ENCODE assay signal across 19 cellular contexts in the genomic region with DNA sequence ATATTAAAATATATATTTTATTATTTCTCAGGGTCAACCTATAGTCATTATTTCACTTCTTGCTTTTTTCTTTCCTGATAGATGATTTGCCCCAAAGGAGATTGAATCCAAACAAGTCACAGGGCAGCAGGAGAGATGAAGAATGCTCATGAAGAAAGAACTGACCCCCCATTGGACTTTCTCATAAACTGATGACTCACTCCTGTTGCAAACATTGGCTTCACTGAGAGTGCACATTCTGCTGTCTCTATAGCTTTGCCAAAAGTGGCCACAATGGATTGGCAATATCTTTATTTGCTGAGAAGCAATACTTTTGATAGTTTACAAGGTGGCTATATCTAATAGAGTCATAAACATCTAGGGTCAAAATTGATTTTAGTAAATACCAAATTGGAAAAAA. TPM values are rescaled to one million over a fixed set of nuclear protein-coding genes. Genes with fewer than 3 reads are reported as not detected.
DNase-seq lines count a peak whose midpoint lies in the region; ATAC-seq and TF ChIP-seq lines count a peak whose summit lies in the region.
"Had no signal": no experiment of that assay in that cellular context is flagged by ENCODE, and none has a peak within 500 bp of the region (broad histone marks: within the 10 kb centered on the region; RNA-seq: fewer than 3 reads in every experiment).

No MANE protein-coding gene starts in this region.

- H2BK20ac ChIP-seq in IMR-90 (ENCODE audit: low read depth, low read length): no peak overlapping the region

- TF ChIP-seq RAD21 in IMR-90 (IDR thresholded peaks at IDR 0.05; ENCODE audit: low read length): no peak

- no peaks in the 10 kb centered on the region for H3K79me1 ChIP-seq in IMR-90 (ENCODE audit: low read depth in 1 of 2, low read length in 2 of 2)

- in situ Hi-C loops in IMR-90 (cut with MboI; ENCODE audit: low sequenced_read_pairs) (no loop called here), astrocyte of the spinal cord (cut with HindIII; ENCODE audit: low sequenced_read_pairs) (no loop called here)

- no peak overlapping the region for H2BK120ac ChIP-seq in IMR-90 (ENCODE audit: low read depth, low read length)

- H2AK5ac ChIP-seq in IMR-90 (ENCODE audit: low read depth, low read length): no peak overlapping the region

- H2BK15ac ChIP-seq in IMR-90 (ENCODE audit: low read depth, low read length): no peak overlapping the region

- no peak overlapping the region for H4K8ac ChIP-seq in IMR-90 (ENCODE audit: low read depth in 2 of 2, low read length in 2 of 2)

- H3K36me3 ChIP-seq in IMR-90 (ENCODE audit: control insufficient read depth, insufficient read depth, low read length): no peaks in the 10 kb centered on the region
- H3K36me3 ChIP-seq: BE2C, ovary, spleen, stomach had no signal

- no peak overlapping the region for H3K56ac ChIP-seq in IMR-90 (ENCODE audit: extremely low read depth, insufficient read depth, low read length)

- no peak overlapping the region for H4K91ac ChIP-seq in IMR-90 (ENCODE audit: insufficient read depth, low read depth, low read length)

- H4K20me1 ChIP-seq in IMR-90 (ENCODE audit: insufficient read depth, low read length): no peaks in the 10 kb centered on the region

- no peak overlapping the region for H4K5ac ChIP-seq in IMR-90 (ENCODE audit: low read depth, low read length)

- H2AK9ac ChIP-seq in IMR-90 (replicated peaks; ENCODE audit: low read depth, low read length, poor library complexity): no peak overlapping the region

- ATAC-seq in IMR-90 (ENCODE audit: low read depth): peak; percentile 89
- ATAC-seq in left lobe of liver: peak; percentile 87
- no peak for ATAC-seq in HG03457 (IDR thresholded peaks at IDR 0.05; ENCODE audit: unreplicated experiment)

- H3K27ac ChIP-seq in IMR-90 (ENCODE audit: insufficient read depth, low read length): no peak overlapping the region
- H3K27ac ChIP-seq: ovary, spleen, stomach had no signal

- POLR2A ChIA-PET in IMR-90 (lab: Charles Lee; ENCODE audit: unreplicated experiment): no interaction called here

- dilution Hi-C loops in IMR-90 (cut with HindIII; ENCODE audit: low sequenced_read_pairs, unreplicated experiment): no loop called here

- no peaks in the 10 kb centered on the region for H3K27me3 ChIP-seq in IMR-90 (ENCODE audit: control insufficient read depth, insufficient read depth, low read length)
- H3K27me3 ChIP-seq: BE2C, ovary, spleen, stomach had no signal

- H3K9me3 ChIP-seq in IMR-90 (ENCODE audit: control insufficient read depth, insufficient read depth, low read length): no peaks in the 10 kb centered on the region
- H3K9me3 ChIP-seq: BE2C, ovary, SK-N-SH, spleen, stomach had no signal

- H3K4me3 ChIP-seq in IMR-90 (ENCODE audit: insufficient read depth, low read depth, low read length) (no peak overlapping the region), astrocyte of the spinal cord (ENCODE audit: low read depth, low read length) (no peak overlapping the region)
- H3K4me3 ChIP-seq: ovary, spleen, stomach had no signal

- DNase-seq in AG09319 (ENCODE audit: extremely low read depth, low read depth): peak; percentile 11
- peak; percentile 69 for DNase-seq in IMR-90
- DNase-seq in astrocyte of the spinal cord (ENCODE audit: low read depth, low spot score): peak; percentile 74
- no peak for DNase-seq in left lobe of liver (ENCODE audit: low spot score)
- DNase-seq in NCI-H1417 (lab: John Stamatoyannopoulos, UW): no peak
- DNase-seq in activated T-cell treated with anti-CD3 and anti-CD28 coated beads, Interleukin-2, amount 50 U/mL, for 1 hour: no peak
- DNase-seq in HuH-7 (ENCODE audit: low spot score): no peak
- DNase-seq: activated gamma-delta T cell; BE2C; DMS79; effector CD8-positive, alpha-beta T cell; glutamatergic neuron; NCI-H1417 treated with DMSO at 0.1 percent for 48 hours; ovary; SK-N-SH; spleen; stomach had no signal

- no peak overlapping the region for H3K14ac ChIP-seq in IMR-90 (replicated peaks; ENCODE audit: low read depth, low read length)

- intact Hi-C loops in IMR-90 (cut with micrococcal nuclease): no loop called here

- TF ChIP-seq POLR2A in IMR-90 (IDR thresholded peaks at IDR 0.05; ENCODE audit: low read depth, low read length): no peak

- TF ChIP-seq CTCF in AG09319 (IDR thresholded peaks at IDR 0.05; ENCODE audit: low read depth, low read length) (no peak), IMR-90 (conservative IDR thresholded peaks at IDR 0.05; ENCODE audit: low read depth, low read length) (no peak), astrocyte of the spinal cord (IDR thresholded peaks at IDR 0.05; ENCODE audit: low read depth, low read length) (no peak)

- no peak overlapping the region for H3K4me2 ChIP-seq in IMR-90 (ENCODE audit: low read depth, low read length)
- H3K4me2 ChIP-seq: SK-N-SH had no signal

- CTCF ChIA-PET in IMR-90 (lab: Yijun Ruan, JAX): interaction anchor here (0.7 kb wide), 1 partner anchor 932 kb away, joined by 3 read pairs; no protein-coding TSS in a partner anchor

- H3K4me1 ChIP-seq in IMR-90 (ENCODE audit: control insufficient read depth, insufficient read depth, low read length): no peaks in the 10 kb centered on the region
- H3K4me1 ChIP-seq: BE2C, spleen, stomach had no signal

- BruUV-seq in IMR-90 (replicated peaks; lab: Mats Ljungman, UMichigan): no TSS peak

- no peak overlapping the region for H3K18ac ChIP-seq in IMR-90 (ENCODE audit: low read depth, low read length)

- no peak overlapping the region for H3K4ac ChIP-seq in IMR-90 (ENCODE audit: low read depth, low read length)

- H2BK5ac ChIP-seq in IMR-90 (ENCODE audit: low read depth, low read length, poor library complexity, severe bottlenecking): no peak overlapping the region

- no peak overlapping the region for H3K23ac ChIP-seq in IMR-90 (ENCODE audit: low read depth, low read length)

- no peaks in the 10 kb centered on the region for H3K9me1 ChIP-seq in IMR-90 (ENCODE audit: insufficient read depth, low read length)

- H3K9ac ChIP-seq in IMR-90 (ENCODE audit: low read depth, low read length): no peak overlapping the region
- H3K9ac ChIP-seq: SK-N-SH had no signal

- H2AFZ ChIP-seq in IMR-90 (replicated peaks; ENCODE audit: low read length, poor library complexity): no peak overlapping the region

TF ChIP-seq in IMR-90, 13 proteins besides CTCF, POLR2A, EP300 and RAD21:
- TF ChIP-seq CHD1 (IDR thresholded peaks at IDR 0.05; ENCODE audit: low read depth, low read length) (no peak), RCOR1 (IDR thresholded peaks at IDR 0.05; ENCODE audit: insufficient replicate concordance, low read length) (no peak), CEBPB (IDR thresholded peaks at IDR 0.05; ENCODE audit: low read depth, low read length) (peak; percentile 49; the same call in 1 of the 2 replicates), SMC3 (IDR thresholded peaks at IDR 0.05; ENCODE audit: low read depth, low read length) (no peak), RFX5 (IDR thresholded peaks at IDR 0.05; ENCODE audit: low read depth, low read length) (no peak), MAFK (IDR thresholded peaks at IDR 0.05; ENCODE audit: low read depth, low read length) (no peak), FOS (IDR thresholded peaks at IDR 0.05; ENCODE audit: low read depth, low read length) (peak; percentile 65; the same call in 1 of the 2 replicates), BHLHE40 (IDR thresholded peaks at IDR 0.05; ENCODE audit: low read depth, low read length) (no peak), MXI1 (IDR thresholded peaks at IDR 0.05; ENCODE audit: borderline replicate concordance, low read depth, low read length) (no peak), MAZ (IDR thresholded peaks at IDR 0.05; ENCODE audit: borderline replicate concordance, low read depth, low read length) (no peak), NFE2L2 (IDR thresholded peaks at IDR 0.05; ENCODE audit: low read depth, low read length) (0 out of 2 replicates have a peak, but pooled peaks have one; percentile 22)
- TF ChIP-seq, protein P1, sequence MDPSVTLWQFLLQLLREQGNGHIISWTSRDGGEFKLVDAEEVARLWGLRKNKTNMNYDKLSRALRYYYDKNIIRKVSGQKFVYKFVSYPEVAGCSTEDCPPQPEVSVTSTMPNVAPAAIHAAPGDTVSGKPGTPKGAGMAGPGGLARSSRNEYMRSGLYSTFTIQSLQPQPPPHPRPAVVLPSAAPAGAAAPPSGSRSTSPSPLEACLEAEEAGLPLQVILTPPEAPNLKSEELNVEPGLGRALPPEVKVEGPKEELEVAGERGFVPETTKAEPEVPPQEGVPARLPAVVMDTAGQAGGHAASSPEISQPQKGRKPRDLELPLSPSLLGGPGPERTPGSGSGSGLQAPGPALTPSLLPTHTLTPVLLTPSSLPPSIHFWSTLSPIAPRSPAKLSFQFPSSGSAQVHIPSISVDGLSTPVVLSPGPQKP (IDR thresholded peaks at IDR 0.05; ENCODE audit: borderline replicate concordance, low read depth, low read length): no peak
- TF ChIP-seq, protein P2, sequence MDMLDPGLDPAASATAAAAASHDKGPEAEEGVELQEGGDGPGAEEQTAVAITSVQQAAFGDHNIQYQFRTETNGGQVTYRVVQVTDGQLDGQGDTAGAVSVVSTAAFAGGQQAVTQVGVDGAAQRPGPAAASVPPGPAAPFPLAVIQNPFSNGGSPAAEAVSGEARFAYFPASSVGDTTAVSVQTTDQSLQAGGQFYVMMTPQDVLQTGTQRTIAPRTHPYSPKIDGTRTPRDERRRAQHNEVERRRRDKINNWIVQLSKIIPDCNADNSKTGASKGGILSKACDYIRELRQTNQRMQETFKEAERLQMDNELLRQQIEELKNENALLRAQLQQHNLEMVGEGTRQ (IDR thresholded peaks at IDR 0.05; ENCODE audit: low read depth, low read length): no peak

RNA-seq across cellular contexts. Expression of a gene that starts 55.9 kb away (rescaled TPM):
- total RNA-seq in IMR-90 (2012; rRNA removed) (under 0.01 TPM in 1 of 2 replicates, not detected in the other), left lobe of liver (8.3 TPM)
- 0.03 TPM in 1 of 2 replicates, not detected in the other for polyA plus RNA-seq in IMR-90 (2012; rRNA removed)
- not detected in 2 replicates for polyA plus RNA-seq in IMR-90 (2012; cell fraction: cytosol; rRNA removed)
- polyA plus RNA-seq in IMR-90 (2012; cell fraction: nucleus; rRNA removed; ENCODE audit: low replicate concordance): 0.06 TPM in 1 of 2 replicates, not detected in the other
- total RNA-seq: activated CD8-positive, alpha-beta memory T cell treated with anti-CD3 and anti-CD28 coated beads for 36 hours had no signal

Comparison
In these comparisons a context has a peak if more than half of its experiments do, and no peak if none do; other contexts are left out.
1. DNase-seq: peak in AG09319 (single experiment), IMR-90 (single experiment) and astrocyte of the spinal cord (single experiment); none in left lobe of liver (single experiment), NCI-H1417 (0 of 3), activated T-cell treated with anti-CD3 and anti-CD28 coated beads, Interleukin-2, amount 50 U/mL, for 1 hour (single experiment) and HuH-7 (single experiment).